8 cellular contexts compared by ENCODE assay signal in genomic region chr16:1772908-1773702, GRCh38. TPM values are rescaled to one million over a fixed set of nuclear protein-coding genes. Genes with fewer than 3 reads are reported as not detected.
DNase-seq lines count a peak whose midpoint lies in the region; ATAC-seq and TF ChIP-seq lines count a peak whose summit lies in the region.

MRPS34 (minus strand) TSS chr16:1773134; CDS start chr16:1773119, 15 bp downstream.

- peak; percentile 34 for ATAC-seq in HG03045 (IDR thresholded peaks at IDR 0.05; ENCODE audit: unreplicated experiment)
- ATAC-seq in activated CD4-positive, CD25-positive, alpha-beta regulatory T cell treated with anti-CD3 and anti-CD28 coated beads, Interleukin-2, amount 50 U/mL, for 24 hours = peak; percentile 52

- no peaks in the 10 kb centered on the region for H3K27me3 ChIP-seq in kidney epithelial cell (ENCODE audit: control insufficient read depth, insufficient read depth, low read length)

- TF ChIP-seq CTCF in GM13977 (IDR thresholded peaks at IDR 0.05; ENCODE audit: extremely low read depth, insufficient read depth, missing control alignments) (peak; percentile 92), kidney epithelial cell (IDR thresholded peaks at IDR 0.05; ENCODE audit: insufficient read depth, low read length, poor library complexity, severe bottlenecking) (peak; percentile 48)

- peak within 1 kb of the TSS; percentile 92 for H3K4me3 ChIP-seq in kidney epithelial cell (ENCODE audit: low read depth, low read length)

- in situ Hi-C loops in GM13977 (cut with MboI; ENCODE audit: low pct_unique_long_range_greater_than_20kb, low sequenced_read_pairs, unreplicated experiment) = no loop called here

- H3K36me3 ChIP-seq in kidney epithelial cell (ENCODE audit: control insufficient read depth, insufficient read depth, low read length) = no peaks in the 10 kb centered on the region

- DNase-seq in GM13977 (ENCODE audit: low spot score) (peak; percentile 94), NCI-H2227 treated with DMSO at 0.1 percent for 48 hours (lab: John Stamatoyannopoulos, UW) (peak; percentile 82), cerebellar cortex (ENCODE audit: low spot score) (peak; percentile 82), kidney epithelial cell (ENCODE audit: low read depth) (no peak), cortex of kidney (lab: John Stamatoyannopoulos, UW) (no peak)
- DNase-seq in stimulated activated CD4-positive, alpha-beta T cell treated with anti-CD3 and anti-CD28 coated beads, Interleukin-15, amount 100 ng/mL, for 24 hours = peak; percentile 89

RNA-seq across cellular contexts. Expression of gene MRPS34, which starts in this region (rescaled TPM):
- total RNA-seq in kidney epithelial cell = 94.9 and 108 TPM in 2 replicates

Comparison
In these comparisons a context has a peak if more than half of its experiments do, and no peak if none do; other contexts are left out.
1. DNase-seq: peak in GM13977 (single experiment), NCI-H2227 treated with DMSO at 0.1 percent for 48 hours (single experiment), cerebellar cortex (single experiment) and stimulated activated CD4-positive, alpha-beta T cell treated with anti-CD3 and anti-CD28 coated beads, Interleukin-15, amount 100 ng/mL, for 24 hours (single experiment); none in kidney epithelial cell (single experiment) and cortex of kidney (single experiment).